ENCODE assay signal across 1 cellular context in the genomic region with DNA sequence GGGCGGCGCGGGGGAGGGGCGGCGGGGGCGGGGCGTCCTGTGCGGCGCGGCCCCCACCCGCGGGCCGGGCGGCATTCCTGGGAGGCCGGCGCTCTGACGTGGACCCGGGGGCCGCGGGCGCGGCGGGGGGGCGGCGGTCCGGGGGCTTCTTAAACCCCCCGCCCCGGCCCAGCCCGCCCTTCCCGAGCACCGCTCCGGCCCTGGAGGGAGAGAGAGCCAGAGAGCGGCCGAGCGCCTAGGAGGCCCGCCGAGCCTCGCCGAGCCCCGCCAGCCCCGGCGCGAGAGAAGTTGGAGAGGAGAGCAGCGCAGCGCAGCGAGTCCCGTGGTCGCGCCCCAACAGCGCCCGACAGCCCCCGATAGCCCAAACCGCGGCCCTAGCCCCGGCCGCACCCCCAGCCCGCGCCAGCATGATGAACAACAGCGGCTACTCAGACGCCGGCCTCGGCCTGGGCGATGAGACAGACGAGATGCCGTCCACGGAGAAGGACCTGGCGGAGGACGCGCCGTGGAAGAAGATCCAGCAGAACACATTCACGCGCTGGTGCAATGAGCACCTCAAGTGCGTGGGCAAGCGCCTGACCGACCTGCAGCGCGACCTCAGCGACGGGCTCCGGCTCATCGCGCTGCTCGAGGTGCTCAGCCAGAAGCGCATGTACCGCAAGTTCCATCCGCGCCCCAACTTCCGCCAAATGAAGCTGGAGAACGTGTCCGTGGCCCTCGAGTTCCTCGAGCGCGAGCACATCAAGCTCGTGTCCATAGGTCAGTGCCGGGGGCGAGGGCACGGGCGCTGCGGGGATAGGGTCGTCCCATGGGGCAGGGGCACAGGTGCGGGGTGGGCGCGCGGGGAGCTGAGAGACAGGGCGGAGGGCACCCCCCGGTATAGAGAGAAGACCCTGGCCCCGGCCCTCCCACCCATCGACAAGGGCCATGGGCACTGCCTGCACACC.
TF ChIP-seq lines count a peak whose summit lies in the region.

TSS of gene FLNC (plus strand) at position 176 of the 947 bp plus-strand sequence. CDS start at position 408, 232 bp downstream.

TF ChIP-seq in GM12878, 131 proteins besides CTCF, POLR2A, EP300 and RAD21 (continued from another document):
- TF ChIP-seq, protein P1, sequence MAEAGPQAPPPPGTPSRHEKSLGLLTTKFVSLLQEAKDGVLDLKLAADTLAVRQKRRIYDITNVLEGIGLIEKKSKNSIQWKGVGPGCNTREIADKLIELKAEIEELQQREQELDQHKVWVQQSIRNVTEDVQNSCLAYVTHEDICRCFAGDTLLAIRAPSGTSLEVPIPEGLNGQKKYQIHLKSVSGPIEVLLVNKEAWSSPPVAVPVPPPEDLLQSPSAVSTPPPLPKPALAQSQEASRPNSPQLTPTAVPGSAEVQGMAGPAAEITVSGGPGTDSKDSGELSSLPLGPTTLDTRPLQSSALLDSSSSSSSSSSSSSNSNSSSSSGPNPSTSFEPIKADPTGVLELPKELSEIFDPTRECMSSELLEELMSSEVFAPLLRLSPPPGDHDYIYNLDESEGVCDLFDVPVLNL (IDR thresholded peaks at IDR 0.05; ENCODE audit: low read depth, low read length): no peak
